Comparison of ENCODE assay signal across 18 cellular contexts in the genomic region with DNA sequence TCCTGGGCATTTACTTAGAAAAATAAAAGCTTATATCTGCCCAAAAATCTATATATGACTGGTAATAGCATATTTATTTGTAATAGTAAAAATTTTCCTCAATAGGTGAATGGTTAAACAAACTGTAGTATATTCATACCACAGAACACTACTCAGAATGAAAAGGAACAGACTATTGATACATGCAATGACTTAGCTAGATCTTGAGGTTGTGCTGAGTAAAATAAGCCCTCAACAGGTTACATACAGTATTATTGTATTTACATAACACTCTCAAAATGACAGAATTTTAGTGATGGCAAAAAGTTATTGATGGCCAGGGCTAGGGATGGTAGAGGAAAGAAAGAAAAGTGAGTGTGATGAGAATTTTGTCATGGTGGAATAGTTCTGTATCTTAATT.
"Had no signal": no experiment of that assay in that cellular context is flagged by ENCODE, and none has a peak within 500 bp of the region (broad histone marks: within the 10 kb centered on the region; RNA-seq: fewer than 3 reads in every experiment).

No MANE protein-coding gene starts in this region.

- H3K27me3 ChIP-seq: dorsolateral prefrontal cortex, hepatocyte, stomach, transverse colon had no signal

- H3K4me2 ChIP-seq: hepatocyte had no signal

- H3K27ac ChIP-seq: dorsolateral prefrontal cortex, hepatocyte, stomach, thoracic aorta, transverse colon had no signal

- H2AFZ ChIP-seq: hepatocyte had no signal

- H3K4me1 ChIP-seq: stomach, transverse colon had no signal

- H3K79me2 ChIP-seq: hepatocyte had no signal

- H3K36me3 ChIP-seq: stomach, thoracic aorta, transverse colon had no signal

- H3K9me3 ChIP-seq: transverse colon had no signal

- H3K4me3 ChIP-seq: dorsolateral prefrontal cortex, hepatocyte, stomach, thoracic aorta, transverse colon had no signal

- ATAC-seq: left colon; left ventricle myocardium superior; naive thymus-derived CD4-positive, alpha-beta T cell; sciatic nerve had no signal

- DNase-seq: cortex of kidney; dorsolateral prefrontal cortex; effector CD8-positive, alpha-beta T cell; foreskin melanocyte; head of caudate nucleus; kidney; left colon; left ventricle myocardium superior; naive thymus-derived CD4-positive, alpha-beta T cell; posterior cingulate gyrus; stimulated activated CD4-positive, alpha-beta T cell treated with anti-CD3 and anti-CD28 coated beads, Interleukin-12 subunit alpha, Interleukin-12 subunit beta, amount 100 ng/mL, for 4 hours; stimulated activated naive CD4-positive, alpha-beta T cell; stomach; substantia nigra; transverse colon had no signal
